ENCODE assay signal across 12 cellular contexts in the genomic region with DNA sequence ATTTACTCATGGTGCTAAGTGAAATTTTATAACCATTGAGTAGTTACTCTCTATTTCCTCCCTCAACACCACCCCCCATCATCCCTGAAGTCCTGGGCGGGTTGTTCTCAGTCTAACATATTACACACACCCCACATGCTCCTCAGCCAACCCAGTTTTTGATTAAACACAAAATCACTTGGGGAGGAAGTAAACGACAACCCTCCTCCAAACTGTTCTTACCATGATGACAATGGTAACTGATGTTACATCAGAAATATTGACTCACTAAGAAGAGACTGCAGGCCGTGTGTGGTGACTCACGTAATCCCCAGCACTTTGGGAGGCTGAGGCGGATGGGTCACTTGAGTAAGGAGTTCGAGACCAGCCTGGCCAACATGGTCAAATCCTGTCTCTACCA. TPM values are rescaled to one million over a fixed set of nuclear protein-coding genes. Genes with fewer than 3 reads are reported as not detected.
A peak's percentile ranks its signal among the peaks of the same experiment; 100 is the strongest.
DNase-seq lines count a peak whose midpoint lies in the region; TF ChIP-seq lines count a peak whose summit lies in the region.
"Had no signal": no experiment of that assay in that cellular context is flagged by ENCODE, and none has a peak within 500 bp of the region (broad histone marks: within the 10 kb centered on the region; RNA-seq: fewer than 3 reads in every experiment).

No MANE protein-coding gene starts in this region.

- H3K4me3 ChIP-seq in HUES6 (ENCODE audit: low read depth, low read length) (no peak overlapping the region), mesodermal cell (ENCODE audit: extremely low read depth, insufficient read depth, low read length, poor library complexity, severe bottlenecking) (no peak overlapping the region), osteoblast (ENCODE audit: insufficient read depth, low read length) (no peak overlapping the region)
- H3K4me3 ChIP-seq: GM12878, left lung had no signal

- H3K9me3 Mint-ChIP-seq in activated naive CD8-positive, alpha-beta T cell treated with anti-CD3 and anti-CD28 coated beads for 36 hours: no peaks in the 10 kb centered on the region
- H3K9me3 Mint-ChIP-seq: dendritic cell treated with granulocyte-macrophage colony-stimulating factor and Interleukin-4, amounts not matched to agents 40 ng/mL and 50 ng/mL, for 4 days had no signal

- no peak for TF ChIP-seq CTCF in osteoblast (IDR thresholded peaks at IDR 0.05; ENCODE audit: extremely low read depth, low read depth, low read length)

- H3K4me1 ChIP-seq in HUES6 (ENCODE audit: control insufficient read depth, insufficient read depth, low read length) (no peaks in the 10 kb centered on the region), mesodermal cell (ENCODE audit: control insufficient read depth, insufficient read depth, low read length, poor library complexity, severe bottlenecking) (no peaks in the 10 kb centered on the region), osteoblast (ENCODE audit: insufficient read depth, low read length) (no peaks in the 10 kb centered on the region)
- H3K4me1 ChIP-seq: left lung had no signal

- peak overlapping the region; percentile 56; the same call in 1 of the 2 replicates for H3K27ac ChIP-seq in HUES6 (ENCODE audit: low read depth, low read length)
- peak overlapping the region; percentile 31 for H3K27ac ChIP-seq in mesodermal cell (ENCODE audit: low read depth, low read length, severe bottlenecking)
- H3K27ac ChIP-seq in osteoblast (ENCODE audit: low read depth, low read length): no peak overlapping the region

- H3K36me3 Mint-ChIP-seq in activated naive CD8-positive, alpha-beta T cell treated with anti-CD3 and anti-CD28 coated beads for 36 hours: peaks cover 37% of the 10 kb centered on the region

- H3K79me2 ChIP-seq in osteoblast (ENCODE audit: insufficient read depth, low read length): no peaks in the 10 kb centered on the region

- DNase-seq in EL: peak; percentile 57
- DNase-seq in activated naive CD8-positive, alpha-beta T cell treated with anti-CD3 and anti-CD28 coated beads for 36 hours: peak; percentile 12
- no peak for DNase-seq in osteoblast (ENCODE audit: insufficient read length, low spot score, missing footprints)
- no peak for DNase-seq in AG08396 (ENCODE audit: low spot score)
- DNase-seq in activated effector memory CD4-positive, alpha-beta T cell treated with Interleukin-2 at 50 U/mL for 16 hours: no peak
- DNase-seq: head of caudate nucleus, left lung, NCI-H748 treated with DMSO at 0.1 percent for 48 hours had no signal

- no peaks in the 10 kb centered on the region for H3K9me3 ChIP-seq in HUES6 (ENCODE audit: control insufficient read depth, insufficient read depth, low read depth, low read length)
- H3K9me3 ChIP-seq in mesodermal cell (ENCODE audit: control insufficient read depth, low read length): no peaks in the 10 kb centered on the region
- no peaks in the 10 kb centered on the region for H3K9me3 ChIP-seq in osteoblast (ENCODE audit: low read depth, low read length)
- H3K9me3 ChIP-seq: left lung had no signal

- no peak overlapping the region for H3K4me3 Mint-ChIP-seq in activated naive CD8-positive, alpha-beta T cell treated with anti-CD3 and anti-CD28 coated beads for 36 hours
- H3K4me3 Mint-ChIP-seq: dendritic cell treated with granulocyte-macrophage colony-stimulating factor and Interleukin-4, amounts not matched to agents 40 ng/mL and 50 ng/mL, for 4 days had no signal

- WGBS in mesodermal cell (ENCODE audit: insufficient coverage in 2 of 2), 2 experiments: 83% methylated on average over 4 of the region's 6 CpGs

- no peaks in the 10 kb centered on the region for H3K27me3 Mint-ChIP-seq in activated naive CD8-positive, alpha-beta T cell treated with anti-CD3 and anti-CD28 coated beads for 36 hours
- H3K27me3 Mint-ChIP-seq: dendritic cell treated with granulocyte-macrophage colony-stimulating factor and Interleukin-4, amounts not matched to agents 40 ng/mL and 50 ng/mL, for 4 days had no signal

- H3K4me1 Mint-ChIP-seq in activated naive CD8-positive, alpha-beta T cell treated with anti-CD3 and anti-CD28 coated beads for 36 hours: peaks cover 5% of the 10 kb centered on the region

- no peak overlapping the region for H3K4me2 ChIP-seq in osteoblast (ENCODE audit: insufficient read depth, low read length)

- H3K27me3 ChIP-seq in HUES6 (ENCODE audit: control insufficient read depth, insufficient read depth, low read length) (no peaks in the 10 kb centered on the region), osteoblast (ENCODE audit: insufficient read depth, low read length) (no peaks in the 10 kb centered on the region)
- H3K27me3 ChIP-seq: left lung had no signal

- H4K20me1 ChIP-seq in osteoblast (ENCODE audit: insufficient read depth, low read length): no peaks in the 10 kb centered on the region

- no peak overlapping the region for H3K9ac ChIP-seq in HUES6 (ENCODE audit: low read length)

- H2AFZ ChIP-seq in osteoblast (ENCODE audit: low read length): no peak overlapping the region

- H3K36me3 ChIP-seq in HUES6 (ENCODE audit: control insufficient read depth, insufficient read depth, low read length) (peaks cover 8% of the 10 kb centered on the region), mesodermal cell (ENCODE audit: control insufficient read depth, insufficient read depth, low read length) (peaks cover 5% of the 10 kb centered on the region), osteoblast (ENCODE audit: insufficient read depth, low read length) (no peaks in the 10 kb centered on the region)

- peak overlapping the region; percentile 83 for H3K27ac Mint-ChIP-seq in activated naive CD8-positive, alpha-beta T cell treated with anti-CD3 and anti-CD28 coated beads for 36 hours
- H3K27ac Mint-ChIP-seq: dendritic cell treated with granulocyte-macrophage colony-stimulating factor and Interleukin-4, amounts not matched to agents 40 ng/mL and 50 ng/mL, for 4 days had no signal

RNA-seq across cellular contexts. Expression of a gene that starts 44.2 kb away (rescaled TPM):
- 1 to 10 TPM; 8.5 to 9.9 TPM for total RNA-seq in activated naive CD8-positive, alpha-beta T cell treated with anti-CD3 and anti-CD28 coated beads for 36 hours
- polyA plus RNA-seq in mesodermal cell (2013, experiment 1 of 2): 8.5 TPM
- 11.8 TPM for polyA plus RNA-seq in mesodermal cell (2013, experiment 2 of 2)
- 38.7 and 47.7 TPM in 2 replicates for total RNA-seq in osteoblast

Comparison
In these comparisons a context has a peak if more than half of its experiments do, and no peak if none do; other contexts are left out.
1. DNase-seq: peak in EL (single experiment) and activated naive CD8-positive, alpha-beta T cell treated with anti-CD3 and anti-CD28 coated beads for 36 hours (single experiment); none in osteoblast (single experiment), AG08396 (single experiment) and activated effector memory CD4-positive, alpha-beta T cell treated with Interleukin-2 at 50 U/mL for 16 hours (single experiment).